In genomic region chr2:48440103-48440390, GRCh38 we compare ENCODE assay signal across 8 cellular contexts. TPM values are rescaled to one million over a fixed set of nuclear protein-coding genes. Genes with fewer than 3 reads are reported as not detected.
A peak's percentile ranks its signal among the peaks of the same experiment; 100 is the strongest.
DNase-seq lines count a peak whose midpoint lies in the region; ATAC-seq and TF ChIP-seq lines count a peak whose summit lies in the region.

No MANE protein-coding gene starts in this region.

- peak; percentile 1 for ATAC-seq in HG03196 (IDR thresholded peaks at IDR 0.05; ENCODE audit: unreplicated experiment)
- no peak for ATAC-seq in central memory CD8-positive, alpha-beta T cell (replicated peaks; ENCODE audit: extremely low read depth, poor library complexity, severe bottlenecking)
- no peak for ATAC-seq in naive thymus-derived CD4-positive, alpha-beta T cell

- TF ChIP-seq CTCF in CD14-positive monocyte (IDR thresholded peaks at IDR 0.05): no peak

- peak overlapping the region; percentile 95 to 100 (median 99) for H3K27ac Mint-ChIP-seq in CD14-positive monocyte
- H3K27ac Mint-ChIP-seq in central memory CD8-positive, alpha-beta T cell (ENCODE audit: low read depth): peak overlapping the region; percentile 98
- H3K27ac Mint-ChIP-seq in naive thymus-derived CD4-positive, alpha-beta T cell: no peak overlapping the region

- H3K4me3 Mint-ChIP-seq in CD14-positive monocyte: no peak overlapping the region
- H3K4me3 Mint-ChIP-seq in central memory CD8-positive, alpha-beta T cell: no peak overlapping the region
- no peak overlapping the region for H3K4me3 Mint-ChIP-seq in naive thymus-derived CD4-positive, alpha-beta T cell

- in situ Hi-C loops in ACHN (cut with HindIII; ENCODE audit: low pct_ligation_motif_present, low pct_unique_long_range_greater_than_20kb, low sequenced_read_pairs): no loop called here

- H3K36me3 ChIP-seq in naive thymus-derived CD4-positive, alpha-beta T cell (ENCODE audit: control insufficient read depth in 2 of 3, insufficient read depth in 3 of 3, low read length in 3 of 3): peaks cover 0 to 5% (median 0%) of the 10 kb centered on the region in 3 experiments

- no peaks in the 10 kb centered on the region for H3K27me3 ChIP-seq in naive thymus-derived CD4-positive, alpha-beta T cell (ENCODE audit: control insufficient read depth in 2 of 2, insufficient read depth in 2 of 2, low read length in 2 of 2)

- H3K4me1 ChIP-seq in naive thymus-derived CD4-positive, alpha-beta T cell (ENCODE audit: control insufficient read depth in 2 of 2, insufficient read depth in 2 of 2, low read length in 2 of 2): peaks cover 7 to 28% of the 10 kb centered on the region in 2 donors

- intact Hi-C loops in CD14-positive monocyte (cut with micrococcal nuclease): no loop called here
- intact Hi-C loops in naive thymus-derived CD4-positive, alpha-beta T cell (cut with micrococcal nuclease): no loop called here

- no peak for DNase-seq in CD14-positive monocyte (ENCODE audit: low spot score)
- no peak for DNase-seq in central memory CD8-positive, alpha-beta T cell (ENCODE audit: low spot score in 2 of 2)
- no peak for DNase-seq in naive thymus-derived CD4-positive, alpha-beta T cell
- no peak for DNase-seq in SW 1271 (lab: John Stamatoyannopoulos, UW)
- no peak for DNase-seq in ACHN
- DNase-seq in GM03348 (ENCODE audit: low spot score): no peak
- DNase-seq in AG08396 (ENCODE audit: low spot score): no peak

- POLR2A ChIA-PET in naive thymus-derived CD4-positive, alpha-beta T cell (lab: Charles Lee): interaction anchor here (0.5 kb wide), 1 partner anchor 1052 kb away, joined by 3 read pairs; no protein-coding TSS in a partner anchor

- H3K9me3 ChIP-seq in naive thymus-derived CD4-positive, alpha-beta T cell (ENCODE audit: control insufficient read depth in 2 of 3, low read length in 3 of 3): no peaks in the 10 kb centered on the region

- peak overlapping the region; percentile 90 for H3K27ac ChIP-seq in naive thymus-derived CD4-positive, alpha-beta T cell (ENCODE audit: low read depth, low read length)

- peak overlapping the region; percentile 96 for H3K4me3 ChIP-seq in naive thymus-derived CD4-positive, alpha-beta T cell (ENCODE audit: low read length)

- H3K4me1 Mint-ChIP-seq in CD14-positive monocyte: peaks cover 27% of the 10 kb centered on the region
- H3K4me1 Mint-ChIP-seq in central memory CD8-positive, alpha-beta T cell: peaks cover 6% of the 10 kb centered on the region
- H3K4me1 Mint-ChIP-seq in naive thymus-derived CD4-positive, alpha-beta T cell: peaks cover 3 to 9% (median 6%) of the 10 kb centered on the region in 7 donors

- H3K27me3 Mint-ChIP-seq in CD14-positive monocyte (ENCODE audit: low read depth in 3 of 3): peaks cover 0 to 2% (median 0%) of the 10 kb centered on the region in 3 donors
- no peaks in the 10 kb centered on the region for H3K27me3 Mint-ChIP-seq in central memory CD8-positive, alpha-beta T cell
- peaks cover 0 to 18% (median 0%) of the 10 kb centered on the region in 5 donors for H3K27me3 Mint-ChIP-seq in naive thymus-derived CD4-positive, alpha-beta T cell

- no peaks in the 10 kb centered on the region for H3K9me3 Mint-ChIP-seq in CD14-positive monocyte
- H3K9me3 Mint-ChIP-seq in central memory CD8-positive, alpha-beta T cell: no peaks in the 10 kb centered on the region
- no peaks in the 10 kb centered on the region for H3K9me3 Mint-ChIP-seq in naive thymus-derived CD4-positive, alpha-beta T cell

- CTCF ChIA-PET in naive thymus-derived CD4-positive, alpha-beta T cell (lab: Charles Lee): no interaction called here

- no peaks in the 10 kb centered on the region for H3K36me3 Mint-ChIP-seq in CD14-positive monocyte
- H3K36me3 Mint-ChIP-seq in central memory CD8-positive, alpha-beta T cell (ENCODE audit: insufficient read depth): peaks cover 8% of the 10 kb centered on the region
- no peaks in the 10 kb centered on the region for H3K36me3 Mint-ChIP-seq in naive thymus-derived CD4-positive, alpha-beta T cell

RNA-seq across cellular contexts. Expression of gene PPP1R21, which starts 0.5 kb away (rescaled TPM):
- 10 to 100 TPM; 11.8 to 18.2 TPM for polyA plus RNA-seq in CD14-positive monocyte
- 10 to 100 TPM; 37.8 to 43.0 (median 38.6) TPM for total RNA-seq in naive thymus-derived CD4-positive, alpha-beta T cell
- 10 to 100 TPM; 21.2 to 25.8 TPM for polyA plus RNA-seq in naive thymus-derived CD4-positive, alpha-beta T cell

Comparison
In these comparisons a context has a peak if more than half of its experiments do, and no peak if none do; other contexts are left out.
1. H3K27ac Mint-ChIP-seq: peak in CD14-positive monocyte (7 of 7) and central memory CD8-positive, alpha-beta T cell (single experiment); none in naive thymus-derived CD4-positive, alpha-beta T cell (0 of 9).